ENCODE assay signal across 20 cellular contexts in genomic region chr7:55502988-55503514, GRCh38.
DNase-seq lines count a peak whose midpoint lies in the region; ATAC-seq and TF ChIP-seq lines count a peak whose summit lies in the region.
"Had no signal": no experiment of that assay in that cellular context is flagged by ENCODE, and none has a peak within 500 bp of the region (broad histone marks: within the 10 kb centered on the region; RNA-seq: fewer than 3 reads in every experiment).

No MANE protein-coding gene starts in this region.

- peaks cover 20% of the 10 kb centered on the region for H3K4me1 ChIP-seq in CD4-positive, CD25-positive, alpha-beta regulatory T cell (ENCODE audit: control insufficient read depth, insufficient read depth, low read length, poor library complexity, severe bottlenecking)
- peaks cover 0 to 13% (median 0%) of the 10 kb centered on the region in 3 donors for H3K4me1 ChIP-seq in gastroesophageal sphincter
- H3K4me1 ChIP-seq: breast epithelium had no signal

- POLR2A ChIA-PET in activated B cell treated with CpG ODN at 0.5 μM for 24 hours (lab: Charles Lee) = interaction anchor here (1.4 to 24.3 kb wide), 3 partner anchors 10 to 69 kb away, joined by 3 to 357 read pairs (median 4); no protein-coding TSS in a partner anchor

- ATAC-seq in CD4-positive, CD25-positive, alpha-beta regulatory T cell (ENCODE audit: low read depth in 2 of 2) = no peak
- ATAC-seq in activated B cell treated with CpG ODN at 0.5 μM for 24 hours (ENCODE audit: low read depth) = no peak
- ATAC-seq in gastroesophageal sphincter = no peak
- ATAC-seq in HG02852 (IDR thresholded peaks at IDR 0.05; ENCODE audit: unreplicated experiment) = no peak
- no peak for ATAC-seq in HG02840 (IDR thresholded peaks at IDR 0.05; ENCODE audit: low FRiP score, unreplicated experiment)
- ATAC-seq: Panc1 had no signal

- CTCF ChIA-PET in activated B cell treated with CpG ODN at 0.5 μM for 24 hours (lab: Charles Lee) = no interaction called here

- TF ChIP-seq POLR2A in gastroesophageal sphincter (IDR thresholded peaks at IDR 0.05) = no peak

- H3K4me3 Mint-ChIP-seq in CD4-positive, CD25-positive, alpha-beta regulatory T cell = peak overlapping the region in 1 of 4 donors; percentile 19
- H3K4me3 Mint-ChIP-seq in IgD-negative memory B cell (no peak overlapping the region), activated B cell treated with CpG ODN at 0.5 μM for 24 hours (no peak overlapping the region)
- H3K4me3 Mint-ChIP-seq: neural crest cell had no signal

- peaks cover 31% of the 10 kb centered on the region for H3K36me3 ChIP-seq in CD4-positive, CD25-positive, alpha-beta regulatory T cell (ENCODE audit: control insufficient read depth, insufficient read depth, low read length)
- H3K36me3 ChIP-seq in gastroesophageal sphincter = peaks cover 0 to 8% of the 10 kb centered on the region in 2 donors
- H3K36me3 ChIP-seq: breast epithelium, right atrium auricular region had no signal

- TF ChIP-seq CTCF in activated B cell treated with CpG ODN at 0.5 μM for 24 hours (IDR thresholded peaks at IDR 0.05) = no peak
- no peak for TF ChIP-seq CTCF in gastroesophageal sphincter (IDR thresholded peaks at IDR 0.05)

- DNase-seq in CD4-positive, CD25-positive, alpha-beta regulatory T cell = no peak
- DNase-seq in NCI-H2227 (lab: John Stamatoyannopoulos, UW; ENCODE audit: unreplicated experiment) = peak; percentile 50
- DNase-seq in activated B cell treated with CpG ODN at 0.5 μM for 24 hours = no peak
- DNase-seq in activated CD4-positive, alpha-beta T cell treated with anti-CD3 and anti-CD28 coated beads for 1 hour = no peak
- DNase-seq: activated gamma-delta T cell treated with Interleukin-2 at 50 U/mL for 16 hours; dermis blood vessel endothelial cell; DMS 273 treated with DMSO at 0.1 percent for 48 hours; erythroblast; NCI-H2029 treated with DMSO at 0.1 percent for 48 hours; stimulated activated CD4-positive, alpha-beta T cell treated with anti-CD3 and anti-CD28 coated beads, Interleukin-1b, Interleukin-23, amount 100 ng/mL, for 48 hours; SW 1271 had no signal

- H3K27me3 Mint-ChIP-seq in CD4-positive, CD25-positive, alpha-beta regulatory T cell = no peaks in the 10 kb centered on the region
- no peaks in the 10 kb centered on the region for H3K27me3 Mint-ChIP-seq in IgD-negative memory B cell
- no peaks in the 10 kb centered on the region for H3K27me3 Mint-ChIP-seq in activated B cell treated with CpG ODN at 0.5 μM for 24 hours

- no peak overlapping the region for H3K27ac ChIP-seq in CD4-positive, CD25-positive, alpha-beta regulatory T cell (ENCODE audit: insufficient read depth, low read length, poor library complexity, severe bottlenecking)
- H3K27ac ChIP-seq in gastroesophageal sphincter = no peak overlapping the region
- H3K27ac ChIP-seq: breast epithelium, right atrium auricular region, VCaP had no signal

- peaks cover 46% of the 10 kb centered on the region for H3K36me3 Mint-ChIP-seq in CD4-positive, CD25-positive, alpha-beta regulatory T cell
- H3K36me3 Mint-ChIP-seq in IgD-negative memory B cell = peaks cover 2% of the 10 kb centered on the region
- peaks cover 85% of the 10 kb centered on the region for H3K36me3 Mint-ChIP-seq in activated B cell treated with CpG ODN at 0.5 μM for 24 hours (ENCODE audit: low read depth)

- H3K4me1 Mint-ChIP-seq in CD4-positive, CD25-positive, alpha-beta regulatory T cell = peaks cover 20 to 88% (median 55%) of the 10 kb centered on the region in 4 donors
- H3K4me1 Mint-ChIP-seq in IgD-negative memory B cell (peaks cover 43 to 61% (median 46%) of the 10 kb centered on the region in 3 donors), activated B cell treated with CpG ODN at 0.5 μM for 24 hours (peaks cover 66% of the 10 kb centered on the region)

- no peaks in the 10 kb centered on the region for H3K27me3 ChIP-seq in CD4-positive, CD25-positive, alpha-beta regulatory T cell (ENCODE audit: control insufficient read depth, insufficient read depth, low read length)
- H3K27me3 ChIP-seq in gastroesophageal sphincter = no peaks in the 10 kb centered on the region
- H3K27me3 ChIP-seq: breast epithelium, right atrium auricular region had no signal

- WGBS in gastroesophageal sphincter (ENCODE audit: low coverage in 1 of 2), 2 donors = 63% methylated on average over 6 to 7 of the region's 7 CpGs

- no peaks in the 10 kb centered on the region for H3K9me3 ChIP-seq in CD4-positive, CD25-positive, alpha-beta regulatory T cell (ENCODE audit: control insufficient read depth in 2 of 2, low read length in 2 of 2)
- no peaks in the 10 kb centered on the region for H3K9me3 ChIP-seq in gastroesophageal sphincter
- H3K9me3 ChIP-seq: breast epithelium, right atrium auricular region had no signal

- H3K27ac Mint-ChIP-seq in CD4-positive, CD25-positive, alpha-beta regulatory T cell = peak overlapping the region; percentile 60 to 89 (median 72)
- peak overlapping the region; percentile 12 to 69 (median 51) for H3K27ac Mint-ChIP-seq in IgD-negative memory B cell
- peak overlapping the region; percentile 81 for H3K27ac Mint-ChIP-seq in activated B cell treated with CpG ODN at 0.5 μM for 24 hours

- H3K9me3 Mint-ChIP-seq in CD4-positive, CD25-positive, alpha-beta regulatory T cell = peaks cover 0 to 2% (median 0%) of the 10 kb centered on the region in 7 donors
- H3K9me3 Mint-ChIP-seq in IgD-negative memory B cell = no peaks in the 10 kb centered on the region
- H3K9me3 Mint-ChIP-seq in activated B cell treated with CpG ODN at 0.5 μM for 24 hours = no peaks in the 10 kb centered on the region
- H3K9me3 Mint-ChIP-seq: neural crest cell had no signal

- H3K4me3 ChIP-seq in CD4-positive, CD25-positive, alpha-beta regulatory T cell (ENCODE audit: low read depth, low read length) = no peak overlapping the region
- no peak overlapping the region for H3K4me3 ChIP-seq in gastroesophageal sphincter
- H3K4me3 ChIP-seq: breast epithelium, right atrium auricular region had no signal

- intact Hi-C loops in activated B cell treated with CpG ODN at 0.5 μM for 24 hours (cut with micrococcal nuclease) = loop anchor here (10.0 kb wide), 1 partner anchor 222 kb away; no protein-coding TSS in a partner anchor

- no peak for TF ChIP-seq EP300 in gastroesophageal sphincter (IDR thresholded peaks at IDR 0.05)
